Comparison of ENCODE assay signal across 10 cellular contexts in the genomic region with DNA sequence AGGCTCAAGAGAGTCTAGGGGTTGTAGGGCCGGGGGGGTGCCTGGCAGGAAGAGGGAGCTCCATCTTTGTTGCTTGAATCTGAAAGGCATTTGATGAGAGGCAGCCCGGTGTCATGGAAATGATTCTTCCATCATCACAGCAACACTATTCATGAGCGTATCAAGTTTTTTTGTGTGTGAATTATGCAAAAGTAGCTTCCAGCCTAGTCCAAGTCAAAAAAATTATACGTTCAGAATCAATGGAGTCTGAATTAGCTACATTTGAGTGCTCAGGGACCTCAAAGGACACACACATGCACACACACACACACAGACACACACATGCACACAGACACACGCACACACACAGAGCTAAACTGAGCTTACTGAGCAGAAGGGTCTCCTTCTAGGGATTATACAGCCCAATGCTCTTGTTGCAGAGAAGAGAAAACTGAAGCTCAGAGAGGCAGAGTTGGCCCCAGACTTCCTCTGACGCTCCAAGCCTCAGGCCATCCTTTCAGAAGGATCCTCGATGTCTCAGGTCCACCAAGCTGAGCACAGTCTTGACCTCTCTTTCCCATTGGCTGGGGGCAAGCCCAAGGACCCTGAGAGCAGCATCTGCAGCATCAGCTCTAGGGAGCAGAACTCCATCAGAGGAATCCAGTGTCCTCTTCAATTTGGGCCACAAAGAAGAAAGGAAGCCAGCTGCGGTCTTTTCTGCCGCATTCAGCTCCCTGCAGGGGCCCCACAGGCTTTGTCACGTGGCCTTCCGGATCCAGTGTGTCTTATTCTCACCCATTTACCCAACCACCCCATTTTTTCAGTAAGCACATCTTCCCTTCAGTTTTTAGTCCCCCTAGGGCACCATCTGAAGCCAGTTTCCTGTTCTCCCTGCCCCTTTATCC.
DNase-seq lines count a peak whose midpoint lies in the region; ATAC-seq and FAIRE-seq lines count a peak whose summit lies in the region.
"Had no signal": no experiment of that assay in that cellular context is flagged by ENCODE, and none has a peak within 500 bp of the region (broad histone marks: within the 10 kb centered on the region; RNA-seq: fewer than 3 reads in every experiment).

No MANE protein-coding gene starts in this region.

- CTCF ChIA-PET in activated CD4-positive, alpha-beta T cell treated with anti-CD3 and anti-CD28 coated beads, Interleukin-2, amount 10 ng/mL, durations not matched to agents 7 days and 5 days (lab: Charles Lee), result interaction anchor here (0.5 to 2.2 kb wide), 10 partner anchors 12 to 772 kb away, joined by 3 to 7 read pairs (median 5); no protein-coding TSS in a partner anchor

- POLR2A ChIA-PET in activated CD4-positive, alpha-beta T cell treated with anti-CD3 and anti-CD28 coated beads, Interleukin-2, amount 10 ng/mL, durations not matched to agents 7 days and 5 days (lab: Charles Lee), result interaction anchor here (0.6 to 1.2 kb wide), 2 partner anchors 19 to 21 kb away, joined by 3 read pairs; no protein-coding TSS in a partner anchor

- H3K4me3 Mint-ChIP-seq in activated CD4-positive, alpha-beta T cell treated with anti-CD3 and anti-CD28 coated beads, Interleukin-2, amount 10 ng/mL, durations not matched to agents 7 days and 5 days, result peak overlapping the region; percentile 73

- H3K9me3 Mint-ChIP-seq in activated CD4-positive, alpha-beta T cell treated with anti-CD3 and anti-CD28 coated beads, Interleukin-2, amount 10 ng/mL, durations not matched to agents 7 days and 5 days, result no peaks in the 10 kb centered on the region

- no peak for ATAC-seq in GM21423 (IDR thresholded peaks at IDR 0.05; ENCODE audit: unreplicated experiment)

- H3K4me1 Mint-ChIP-seq in activated CD4-positive, alpha-beta T cell treated with anti-CD3 and anti-CD28 coated beads, Interleukin-2, amount 10 ng/mL, durations not matched to agents 7 days and 5 days, result peaks cover 54% of the 10 kb centered on the region

- peak overlapping the region; percentile 90 for H3K27ac Mint-ChIP-seq in activated CD4-positive, alpha-beta T cell treated with anti-CD3 and anti-CD28 coated beads, Interleukin-2, amount 10 ng/mL, durations not matched to agents 7 days and 5 days

- no peaks in the 10 kb centered on the region for H3K36me3 Mint-ChIP-seq in activated CD4-positive, alpha-beta T cell treated with anti-CD3 and anti-CD28 coated beads, Interleukin-2, amount 10 ng/mL, durations not matched to agents 7 days and 5 days (ENCODE audit: low read depth)

- peak; percentile 20 for DNase-seq in NCI-H82 (lab: John Stamatoyannopoulos, UW)
- no peak for DNase-seq in NCI-H82 treated with DMSO at 0.1 percent for 48 hours (lab: John Stamatoyannopoulos, UW; ENCODE audit: unreplicated experiment)
- peak; percentile 83 for DNase-seq in activated CD4-positive, alpha-beta T cell treated with anti-CD3 and anti-CD28 coated beads, Interleukin-2, amount 10 ng/mL, durations not matched to agents 7 days and 5 days
- DNase-seq in effector CD8-positive, alpha-beta T cell (lab: John Stamatoyannopoulos, UW), result peak; percentile 24
- peak; percentile 26 for DNase-seq in stimulated activated naive CD4-positive, alpha-beta T cell treated with Interleukin-2 at 50 U/mL for 16 hours (lab: John Stamatoyannopoulos, UW)
- DNase-seq in HuH-7 (ENCODE audit: low spot score), result no peak
- no peak for DNase-seq in HTR-8/SVneo (ENCODE audit: insufficient read length, low spot score)
- DNase-seq: 8988T, foreskin fibroblast had no signal

- FAIRE-seq in HTR-8/SVneo (lab: Jason Lieb, UNC), result no peak

- H3K27me3 Mint-ChIP-seq in activated CD4-positive, alpha-beta T cell treated with anti-CD3 and anti-CD28 coated beads, Interleukin-2, amount 10 ng/mL, durations not matched to agents 7 days and 5 days, result peaks cover 4% of the 10 kb centered on the region

Comparison
In these comparisons a context has a peak if more than half of its experiments do, and no peak if none do; other contexts are left out.
1. DNase-seq: peak in NCI-H82 (single experiment), activated CD4-positive, alpha-beta T cell treated with anti-CD3 and anti-CD28 coated beads, Interleukin-2, amount 10 ng/mL, durations not matched to agents 7 days and 5 days (single experiment), effector CD8-positive, alpha-beta T cell (single experiment) and stimulated activated naive CD4-positive, alpha-beta T cell treated with Interleukin-2 at 50 U/mL for 16 hours (single experiment); none in NCI-H82 treated with DMSO at 0.1 percent for 48 hours (single experiment), HuH-7 (single experiment) and HTR-8/SVneo (single experiment).